15 cellular contexts compared by ENCODE assay signal in the genomic region with DNA sequence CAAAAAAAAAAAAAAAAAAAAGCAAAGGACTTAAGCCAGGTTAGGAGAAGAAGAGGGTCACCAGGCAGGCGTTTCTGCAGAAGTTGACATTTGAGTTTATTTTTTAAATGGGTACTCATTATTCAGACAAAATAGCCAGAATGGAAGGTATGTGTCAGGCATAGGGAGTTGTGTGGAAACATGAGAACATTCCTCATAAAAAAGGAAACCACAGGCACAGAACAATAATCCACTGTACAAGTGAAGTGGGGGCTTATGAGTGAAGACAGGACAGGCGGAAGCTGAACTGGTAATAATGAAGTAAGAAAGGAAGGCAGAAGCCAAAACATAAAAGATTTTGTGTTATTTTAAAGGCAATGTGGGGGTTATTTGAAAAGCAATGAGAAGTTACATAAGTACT.
"Had no signal": no experiment of that assay in that cellular context is flagged by ENCODE, and none has a peak within 500 bp of the region (broad histone marks: within the 10 kb centered on the region; RNA-seq: fewer than 3 reads in every experiment).

No MANE protein-coding gene starts in this region.

- FAIRE-seq: keratinocyte, pancreas had no signal

- H3K4me3 ChIP-seq: body of pancreas, hepatocyte, pancreas, thoracic aorta, uterus had no signal

- H3K4me1 ChIP-seq: body of pancreas, pancreas, uterus had no signal

- ATAC-seq: activated CD4-positive, CD25-positive, alpha-beta regulatory T cell treated with anti-CD3 and anti-CD28 coated beads, Interleukin-2, amount 50 U/mL, for 24 hours; activated naive CD8-positive, alpha-beta T cell treated with anti-CD3 and anti-CD28 coated beads, Interleukin-2, amount 50 U/mL, for 24 hours; activated T-helper 17 cell treated with anti-CD3 and anti-CD28 coated beads, Interleukin-2, amount 50 U/mL, for 72 hours; body of pancreas; left lobe of liver; naive thymus-derived CD4-positive, alpha-beta T cell; pancreas; stimulated activated effector memory CD8-positive, alpha-beta T cell treated with anti-CD3 and anti-CD28 coated beads, Interleukin-12 subunit alpha, Interleukin-12 subunit beta, amount 100 ng/mL, for 72 hours had no signal

- H3K4me3 Mint-ChIP-seq: activated naive CD4-positive, alpha-beta T cell treated with anti-CD3 and anti-CD28 coated beads for 36 hours; activated naive CD8-positive, alpha-beta T cell treated with anti-CD3 and anti-CD28 coated beads, Interleukin-2, amount 50 U/mL, for 24 hours; activated T-helper 17 cell treated with anti-CD3 and anti-CD28 coated beads, Interleukin-2, amount 50 U/mL, for 72 hours; dendritic cell treated with granulocyte-macrophage colony-stimulating factor and Interleukin-4, amounts not matched to agents 40 ng/mL and 50 ng/mL, for 4 days; naive thymus-derived CD4-positive, alpha-beta T cell; stimulated activated effector memory CD8-positive, alpha-beta T cell treated with anti-CD3 and anti-CD28 coated beads, Interleukin-12 subunit alpha, Interleukin-12 subunit beta, amount 100 ng/mL, for 72 hours had no signal

- H3K9me3 Mint-ChIP-seq: activated naive CD4-positive, alpha-beta T cell treated with anti-CD3 and anti-CD28 coated beads for 36 hours; activated naive CD8-positive, alpha-beta T cell treated with anti-CD3 and anti-CD28 coated beads, Interleukin-2, amount 50 U/mL, for 24 hours; activated T-helper 17 cell treated with anti-CD3 and anti-CD28 coated beads, Interleukin-2, amount 50 U/mL, for 72 hours; dendritic cell treated with granulocyte-macrophage colony-stimulating factor and Interleukin-4, amounts not matched to agents 40 ng/mL and 50 ng/mL, for 4 days had no signal

- H3K36me3 Mint-ChIP-seq: stimulated activated effector memory CD8-positive, alpha-beta T cell treated with anti-CD3 and anti-CD28 coated beads, Interleukin-12 subunit alpha, Interleukin-12 subunit beta, amount 100 ng/mL, for 72 hours had no signal

- H3K4me2 ChIP-seq: hepatocyte had no signal

- H3K4me1 Mint-ChIP-seq: activated naive CD8-positive, alpha-beta T cell treated with anti-CD3 and anti-CD28 coated beads, Interleukin-2, amount 50 U/mL, for 24 hours; activated T-helper 17 cell treated with anti-CD3 and anti-CD28 coated beads, Interleukin-2, amount 50 U/mL, for 72 hours; stimulated activated effector memory CD8-positive, alpha-beta T cell treated with anti-CD3 and anti-CD28 coated beads, Interleukin-12 subunit alpha, Interleukin-12 subunit beta, amount 100 ng/mL, for 72 hours had no signal

- DNase-seq: activated naive CD4-positive, alpha-beta T cell treated with anti-CD3 and anti-CD28 coated beads for 36 hours; activated naive CD8-positive, alpha-beta T cell treated with anti-CD3 and anti-CD28 coated beads, Interleukin-2, amount 50 U/mL, for 24 hours; body of pancreas; naive thymus-derived CD4-positive, alpha-beta T cell; pancreas; uterus had no signal

- H3K27me3 ChIP-seq: body of pancreas, hepatocyte, pancreas, uterus had no signal

- H3K36me3 ChIP-seq: pancreas, thoracic aorta, uterus had no signal

- H3K27ac ChIP-seq: body of pancreas, epithelial cell of prostate, hepatocyte, pancreas, thoracic aorta, uterus had no signal

- H2AFZ ChIP-seq: hepatocyte had no signal

- H3K27ac Mint-ChIP-seq: activated naive CD4-positive, alpha-beta T cell treated with anti-CD3 and anti-CD28 coated beads for 36 hours; activated naive CD8-positive, alpha-beta T cell treated with anti-CD3 and anti-CD28 coated beads, Interleukin-2, amount 50 U/mL, for 24 hours; activated T-helper 17 cell treated with anti-CD3 and anti-CD28 coated beads, Interleukin-2, amount 50 U/mL, for 72 hours; dendritic cell treated with granulocyte-macrophage colony-stimulating factor and Interleukin-4, amounts not matched to agents 40 ng/mL and 50 ng/mL, for 4 days; naive thymus-derived CD4-positive, alpha-beta T cell; stimulated activated effector memory CD8-positive, alpha-beta T cell treated with anti-CD3 and anti-CD28 coated beads, Interleukin-12 subunit alpha, Interleukin-12 subunit beta, amount 100 ng/mL, for 72 hours had no signal

- H3K27me3 Mint-ChIP-seq: activated naive CD8-positive, alpha-beta T cell treated with anti-CD3 and anti-CD28 coated beads, Interleukin-2, amount 50 U/mL, for 24 hours; activated T-helper 17 cell treated with anti-CD3 and anti-CD28 coated beads, Interleukin-2, amount 50 U/mL, for 72 hours; dendritic cell treated with granulocyte-macrophage colony-stimulating factor and Interleukin-4, amounts not matched to agents 40 ng/mL and 50 ng/mL, for 4 days; naive thymus-derived CD4-positive, alpha-beta T cell had no signal

- H3K9me3 ChIP-seq: body of pancreas, pancreas, thoracic aorta, uterus had no signal
